Comparison of ENCODE assay signal across 8 cellular contexts in genomic region chr19:12937243-12938053, GRCh38.
DNase-seq lines count a peak whose midpoint lies in the region; ATAC-seq, FAIRE-seq and TF ChIP-seq lines count a peak whose summit lies in the region.

No MANE protein-coding gene starts in this region.

- ATAC-seq in GM21447 (IDR thresholded peaks at IDR 0.05; ENCODE audit: unreplicated experiment), result peak; percentile 32
- ATAC-seq in stimulated activated effector memory CD8-positive, alpha-beta T cell treated with anti-CD3 and anti-CD28 coated beads, Interleukin-12 subunit alpha, Interleukin-12 subunit beta, amount 100 ng/mL, for 72 hours, result no peak

- no peaks in the 10 kb centered on the region for H3K9me3 ChIP-seq in iPS-18c (ENCODE audit: control insufficient read depth, insufficient read depth, low read length)

- FAIRE-seq in D721Med (lab: Jason Lieb, UNC), result no peak

- peak overlapping the region; percentile 98 for H3K27ac Mint-ChIP-seq in activated naive CD8-positive, alpha-beta T cell
- H3K27ac Mint-ChIP-seq in stimulated activated effector memory CD8-positive, alpha-beta T cell treated with anti-CD3 and anti-CD28 coated beads, Interleukin-12 subunit alpha, Interleukin-12 subunit beta, amount 100 ng/mL, for 72 hours, result peak overlapping the region; percentile 98

- H3K27me3 Mint-ChIP-seq in activated naive CD8-positive, alpha-beta T cell, result no peaks in the 10 kb centered on the region

- H3K9me3 Mint-ChIP-seq in activated naive CD8-positive, alpha-beta T cell (ENCODE audit: low read depth), result no peaks in the 10 kb centered on the region
- no peaks in the 10 kb centered on the region for H3K9me3 Mint-ChIP-seq in stimulated activated effector memory CD8-positive, alpha-beta T cell treated with anti-CD3 and anti-CD28 coated beads, Interleukin-12 subunit alpha, Interleukin-12 subunit beta, amount 100 ng/mL, for 72 hours

- peak; percentile 78 for DNase-seq in CD1c-positive myeloid dendritic cell (ENCODE audit: extremely low spot score)
- DNase-seq in NCI-H2227 treated with DMSO at 0.1 percent for 48 hours (lab: John Stamatoyannopoulos, UW), result peak; percentile 77
- DNase-seq in stimulated activated effector memory CD8-positive, alpha-beta T cell treated with anti-CD3 and anti-CD28 coated beads, Interleukin-12 subunit alpha, Interleukin-12 subunit beta, amount 100 ng/mL, for 72 hours (ENCODE audit: low spot score in 2 of 2), result no peak
- DNase-seq in D721Med (ENCODE audit: insufficient read length, low spot score), result no peak
- no peak for DNase-seq in activated effector memory CD4-positive, alpha-beta T cell treated with Interleukin-2 at 50 U/mL for 16 hours

- H3K36me3 Mint-ChIP-seq in activated naive CD8-positive, alpha-beta T cell, result peaks cover 17% of the 10 kb centered on the region
- peaks cover 59% of the 10 kb centered on the region for H3K36me3 Mint-ChIP-seq in stimulated activated effector memory CD8-positive, alpha-beta T cell treated with anti-CD3 and anti-CD28 coated beads, Interleukin-12 subunit alpha, Interleukin-12 subunit beta, amount 100 ng/mL, for 72 hours

- peaks cover 53% of the 10 kb centered on the region for H3K4me1 Mint-ChIP-seq in activated naive CD8-positive, alpha-beta T cell (ENCODE audit: low read depth)
- peaks cover 58% of the 10 kb centered on the region for H3K4me1 Mint-ChIP-seq in stimulated activated effector memory CD8-positive, alpha-beta T cell treated with anti-CD3 and anti-CD28 coated beads, Interleukin-12 subunit alpha, Interleukin-12 subunit beta, amount 100 ng/mL, for 72 hours

- TF ChIP-seq CTCF in D721Med (IDR thresholded peaks at IDR 0.05; ENCODE audit: insufficient read depth, missing control alignments), result no peak

- peak overlapping the region; percentile 57 for H3K4me3 ChIP-seq in iPS-18c (ENCODE audit: insufficient read depth, low read depth, low read length)

- H3K4me3 Mint-ChIP-seq in activated naive CD8-positive, alpha-beta T cell, result peak overlapping the region; percentile 99
- H3K4me3 Mint-ChIP-seq in stimulated activated effector memory CD8-positive, alpha-beta T cell treated with anti-CD3 and anti-CD28 coated beads, Interleukin-12 subunit alpha, Interleukin-12 subunit beta, amount 100 ng/mL, for 72 hours, result peak overlapping the region; percentile 96

Comparison
In these comparisons a context has a peak if more than half of its experiments do, and no peak if none do; other contexts are left out.
1. DNase-seq: peak in CD1c-positive myeloid dendritic cell (single experiment) and NCI-H2227 treated with DMSO at 0.1 percent for 48 hours (single experiment); none in stimulated activated effector memory CD8-positive, alpha-beta T cell treated with anti-CD3 and anti-CD28 coated beads, Interleukin-12 subunit alpha, Interleukin-12 subunit beta, amount 100 ng/mL, for 72 hours (0 of 2), D721Med (single experiment) and activated effector memory CD4-positive, alpha-beta T cell treated with Interleukin-2 at 50 U/mL for 16 hours (single experiment).